Comparison of ENCODE assay signal across 11 cellular contexts in genomic region chr1:206560021-206560716, GRCh38. TPM values are rescaled to one million over a fixed set of nuclear protein-coding genes. Genes with fewer than 3 reads are reported as not detected.
DNase-seq lines count a peak whose midpoint lies in the region; ATAC-seq and TF ChIP-seq lines count a peak whose summit lies in the region.
"Had no signal": no experiment of that assay in that cellular context is flagged by ENCODE, and none has a peak within 500 bp of the region (broad histone marks: within the 10 kb centered on the region; RNA-seq: fewer than 3 reads in every experiment).

No MANE protein-coding gene starts in this region.

- peaks cover 78% of the 10 kb centered on the region for H3K36me3 Mint-ChIP-seq in activated CD4-positive, alpha-beta T cell treated with anti-CD3 and anti-CD28 coated beads for 36 hours (ENCODE audit: low read depth)
- H3K36me3 Mint-ChIP-seq in activated T-cell treated with anti-CD3 and anti-CD28 coated beads, Interleukin-2, amount 50 U/mL, for 24 hours (ENCODE audit: low read depth), result peaks cover 81% of the 10 kb centered on the region

- no peaks in the 10 kb centered on the region for H4K20me1 ChIP-seq in SK-N-SH (ENCODE audit: insufficient read depth)

- intact Hi-C loops in activated CD4-positive, alpha-beta T cell treated with anti-CD3 and anti-CD28 coated beads for 36 hours (cut with DNase I, micrococcal nuclease), result loop anchor here (1.0 to 10.0 kb wide), 2 partner anchors 30 to 1345 kb away; partner anchors contain the start of gene DSTYK (in 1 of the 2)
- intact Hi-C loops in testis (cut with DNase I; ENCODE audit: low total_unique reads), result no loop called here

- H3K36me3 ChIP-seq in testis (ENCODE audit: low read depth, missing control alignments), result no peaks in the 10 kb centered on the region
- H3K36me3 ChIP-seq in SK-N-SH (replicated peaks in 1 of 2; ENCODE audit: control insufficient read depth in 1 of 2, insufficient read depth in 2 of 2, low read length in 1 of 2), result no peaks in the 10 kb centered on the region

- H3K79me2 ChIP-seq in SK-N-SH (ENCODE audit: insufficient read depth), result no peaks in the 10 kb centered on the region

- no peak for TF ChIP-seq CTCF in testis (IDR thresholded peaks at IDR 0.05)
- no peak for TF ChIP-seq CTCF in SK-N-SH (IDR thresholded peaks at IDR 0.05)

- H3K4me3 ChIP-seq in testis (no peak overlapping the region), SK-N-SH (ENCODE audit: low read depth in 2 of 2, low read length in 1 of 2) (no peak overlapping the region)

- H3K9me3 Mint-ChIP-seq in activated CD4-positive, alpha-beta T cell treated with anti-CD3 and anti-CD28 coated beads for 36 hours (ENCODE audit: low read depth), result no peaks in the 10 kb centered on the region
- no peaks in the 10 kb centered on the region for H3K9me3 Mint-ChIP-seq in activated T-cell treated with anti-CD3 and anti-CD28 coated beads, Interleukin-2, amount 50 U/mL, for 24 hours

- POLR2A ChIA-PET in activated CD4-positive, alpha-beta T cell treated with anti-CD3 and anti-CD28 coated beads for 36 hours (lab: Charles Lee), result interaction anchor here (0.5 to 1.7 kb wide), 8 partner anchors 8 to 358 kb away, joined by 3 to 14 read pairs (median 4); no protein-coding TSS in a partner anchor
- POLR2A ChIA-PET in SK-N-SH (lab: Yijun Ruan, JAX), result no interaction called here

- peak overlapping the region in 1 of 2 donors; percentile 29 for H3K27ac ChIP-seq in testis
- H3K27ac ChIP-seq in SK-N-SH (ENCODE audit: low read depth in 2 of 2, low read length in 1 of 2), result no peak overlapping the region

- H3K9ac ChIP-seq in SK-N-SH, result no peak overlapping the region

- H2AFZ ChIP-seq in SK-N-SH (ENCODE audit: low read depth), result no peak overlapping the region

- H3K9me3 ChIP-seq in testis, result no peaks in the 10 kb centered on the region
- H3K9me3 ChIP-seq in SK-N-SH, result no peaks in the 10 kb centered on the region

- H3K27me3 ChIP-seq in testis, result no peaks in the 10 kb centered on the region
- H3K27me3 ChIP-seq in SK-N-SH (ENCODE audit: insufficient read depth), result no peaks in the 10 kb centered on the region

- H3K27me3 Mint-ChIP-seq in activated CD4-positive, alpha-beta T cell treated with anti-CD3 and anti-CD28 coated beads for 36 hours, result no peaks in the 10 kb centered on the region
- no peaks in the 10 kb centered on the region for H3K27me3 Mint-ChIP-seq in activated T-cell treated with anti-CD3 and anti-CD28 coated beads, Interleukin-2, amount 50 U/mL, for 24 hours

- H3F3A ChIP-seq in SK-N-SH (replicated peaks; ENCODE audit: insufficient read depth), result no peaks in the 10 kb centered on the region

- peaks cover 68% of the 10 kb centered on the region for H3K4me1 Mint-ChIP-seq in activated CD4-positive, alpha-beta T cell treated with anti-CD3 and anti-CD28 coated beads for 36 hours
- peaks cover 73% of the 10 kb centered on the region for H3K4me1 Mint-ChIP-seq in activated T-cell treated with anti-CD3 and anti-CD28 coated beads, Interleukin-2, amount 50 U/mL, for 24 hours (ENCODE audit: low read depth)

- CTCF ChIA-PET in activated CD4-positive, alpha-beta T cell treated with anti-CD3 and anti-CD28 coated beads for 36 hours (lab: Charles Lee), result interaction anchor here (0.5 to 21.8 kb wide), 11 partner anchors 8 to 481 kb away, joined by 3 to 621 read pairs (median 4); no protein-coding TSS in a partner anchor
- CTCF ChIA-PET in SK-N-SH (lab: Yijun Ruan, JAX), result interaction anchor here (1.0 to 3.3 kb wide), 6 partner anchors 15 to 70 kb away, joined by 3 to 20 read pairs (median 5); partner anchors contain the start of gene EIF2D

- TF ChIP-seq POLR2A in testis (IDR thresholded peaks at IDR 0.05), result no peak

- WGBS in testis, 2 donors, result 54 to 65% methylated on average over 10 of the region's 10 CpGs
- WGBS in SK-N-SH (ENCODE audit: low lambda C conversion rate), result 84% methylated on average over 10 of the region's 10 CpGs

- H3K9me2 ChIP-seq in SK-N-SH, result no peaks in the 10 kb centered on the region

- no peak overlapping the region for H3K4me2 ChIP-seq in SK-N-SH

- DNase-seq in activated CD4-positive, alpha-beta T cell treated with anti-CD3 and anti-CD28 coated beads for 36 hours, result peak; percentile 74
- no peak for DNase-seq in activated CD4-positive, alpha-beta T cell treated with anti-CD3 and anti-CD28 coated beads, Interleukin-2, amount 50 U/mL, for 1 hour
- peak; percentile 63 for DNase-seq in activated T-cell treated with anti-CD3 and anti-CD28 coated beads, Interleukin-2, amount 50 U/mL, for 24 hours
- DNase-seq in left kidney (ENCODE audit: low read depth, low spot score) (peak; percentile 72), testis (peak; percentile 39), ureter (ENCODE audit: low spot score) (no peak), SK-N-SH (no peak)
- DNase-seq: cerebellar nuclear complex, islet precursor cell, NCI-H1930 had no signal

- no peak for ATAC-seq in activated CD4-positive, alpha-beta T cell treated with anti-CD3 and anti-CD28 coated beads for 36 hours
- ATAC-seq in GM21619 (IDR thresholded peaks at IDR 0.05; ENCODE audit: unreplicated experiment), result no peak

- no peak for TF ChIP-seq RAD21 in SK-N-SH (IDR thresholded peaks at IDR 0.05; ENCODE audit: low read length)

- H3K4me3 Mint-ChIP-seq in activated CD4-positive, alpha-beta T cell treated with anti-CD3 and anti-CD28 coated beads for 36 hours, result peak overlapping the region; percentile 95
- H3K4me3 Mint-ChIP-seq in activated T-cell treated with anti-CD3 and anti-CD28 coated beads, Interleukin-2, amount 50 U/mL, for 24 hours, result peak overlapping the region; percentile 89

- H3K27ac Mint-ChIP-seq in activated CD4-positive, alpha-beta T cell treated with anti-CD3 and anti-CD28 coated beads for 36 hours, result peak overlapping the region; percentile 99
- peak overlapping the region; percentile 97 for H3K27ac Mint-ChIP-seq in activated T-cell treated with anti-CD3 and anti-CD28 coated beads, Interleukin-2, amount 50 U/mL, for 24 hours

- TF ChIP-seq EP300 in SK-N-SH (IDR thresholded peaks at IDR 0.05; ENCODE audit: borderline replicate concordance in 1 of 2, low read depth in 1 of 2, low read length in 1 of 2), result no peak

- peaks cover 28% of the 10 kb centered on the region for H3K4me1 ChIP-seq in testis
- peaks cover 0 to 10% of the 10 kb centered on the region in 2 experiments; a peak in 2 of 4 replicates for H3K4me1 ChIP-seq in SK-N-SH (ENCODE audit: control insufficient read depth in 1 of 2, insufficient read depth in 2 of 2, low read depth in 1 of 2, low read length in 1 of 2)

TF ChIP-seq in SK-N-SH, 30 proteins besides CTCF, POLR2A, EP300 and RAD21:
- TF ChIP-seq USF2 (IDR thresholded peaks at IDR 0.05; ENCODE audit: borderline replicate concordance, low read depth, low read length), result no peak

RNA-seq across cellular contexts. Expression of gene EIF2D, which starts 52.1 kb away (rescaled TPM):
- total RNA-seq in activated CD4-positive, alpha-beta T cell treated with anti-CD3 and anti-CD28 coated beads for 36 hours, result 100 to 1,000 TPM in 1 of 2 experiments, 10 to 100 TPM in 1; 91.2 to 100 TPM
- 10 to 100 TPM; 54.8 to 59.4 TPM for total RNA-seq in testis
- 65.3 TPM for polyA plus RNA-seq in testis (ENCODE audit: insufficient read depth, low read depth, low replicate concordance)
- total RNA-seq in ureter, result 58.6 TPM
- polyA plus RNA-seq in SK-N-SH (2012; rRNA removed), result 59.5 and 83.2 TPM in 2 replicates
- polyA plus RNA-seq in SK-N-SH (2012; cell fraction: cytosol; rRNA removed), result 55.4 and 68.8 TPM in 2 replicates
- polyA plus RNA-seq in SK-N-SH (2012; cell fraction: nucleus; rRNA removed), result 77.6 and 111 TPM in 2 replicates

RNA-seq across cellular contexts. Expression of gene RASSF5, which starts 52.8 kb away (rescaled TPM):
- 100 to 1,000 TPM; 223 to 239 TPM for total RNA-seq in activated CD4-positive, alpha-beta T cell treated with anti-CD3 and anti-CD28 coated beads for 36 hours
- total RNA-seq in testis (1 to 10 TPM; 4.3 to 8.4 TPM), ureter (35.5 TPM)
- polyA plus RNA-seq in testis (ENCODE audit: insufficient read depth, low read depth, low replicate concordance) (5.9 TPM), SK-N-SH (2012; rRNA removed) (1.7 and 2.2 TPM in 2 replicates)
- polyA plus RNA-seq in SK-N-SH (2012; cell fraction: cytosol; rRNA removed), result 1.6 and 1.8 TPM in 2 replicates
- polyA plus RNA-seq in SK-N-SH (2012; cell fraction: nucleus; rRNA removed), result 4.4 and 5.0 TPM in 2 replicates

Comparison
In these comparisons a context has a peak if more than half of its experiments do, and no peak if none do; other contexts are left out.
1. DNase-seq: peak in activated CD4-positive, alpha-beta T cell treated with anti-CD3 and anti-CD28 coated beads for 36 hours (single experiment), activated T-cell treated with anti-CD3 and anti-CD28 coated beads, Interleukin-2, amount 50 U/mL, for 24 hours (single experiment), left kidney (single experiment) and testis (single experiment); none in activated CD4-positive, alpha-beta T cell treated with anti-CD3 and anti-CD28 coated beads, Interleukin-2, amount 50 U/mL, for 1 hour (single experiment), ureter (single experiment) and SK-N-SH (single experiment).